Comparison of ENCODE assay signal across 23 cellular contexts in the genomic region with DNA sequence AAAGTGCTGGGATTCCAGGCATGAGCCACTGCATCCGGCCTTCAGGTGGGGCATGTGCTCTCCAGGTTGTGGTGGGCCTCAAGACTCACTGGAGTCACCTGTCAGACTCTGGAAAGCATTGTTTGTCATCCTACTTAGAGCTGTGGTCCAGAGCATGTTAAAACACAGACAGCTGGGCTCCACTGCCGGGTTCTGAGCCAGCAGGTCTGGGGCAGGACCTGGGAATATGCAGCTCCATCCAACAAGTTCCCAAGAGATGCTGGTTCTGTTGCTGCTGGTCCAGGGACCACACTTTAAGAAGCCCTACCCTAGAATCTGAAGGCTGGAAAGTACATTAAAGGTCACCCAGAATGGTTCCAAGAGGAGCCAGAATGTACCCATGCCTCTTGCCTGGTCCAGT.
DNase-seq lines count a peak whose midpoint lies in the region; ATAC-seq, FAIRE-seq and TF ChIP-seq lines count a peak whose summit lies in the region.
"Had no signal": no experiment of that assay in that cellular context is flagged by ENCODE, and none has a peak within 500 bp of the region (broad histone marks: within the 10 kb centered on the region; RNA-seq: fewer than 3 reads in every experiment).

No MANE protein-coding gene starts in this region.

- peaks cover 25% of the 10 kb centered on the region for H3F3A ChIP-seq in smooth muscle cell (ENCODE audit: low read depth)

- H3K27me3 ChIP-seq in heart right ventricle (no peaks in the 10 kb centered on the region), right atrium auricular region (no peaks in the 10 kb centered on the region), smooth muscle cell (ENCODE audit: low read depth) (no peaks in the 10 kb centered on the region)

- no peak overlapping the region for H2AFZ ChIP-seq in smooth muscle cell (ENCODE audit: low read depth)
- H2AFZ ChIP-seq: GM23248 had no signal

- DNase-seq in heart right ventricle (no peak), Right ventricle myocardium inferior (ENCODE audit: missing footprints) (no peak), right atrium auricular region (ENCODE audit: low spot score) (no peak), smooth muscle cell (lab: John Stamatoyannopoulos, UW; ENCODE audit: unreplicated experiment) (no peak), GM10266 (ENCODE audit: extremely low spot score) (no peak), HUDEP-2 (lab: John Stamatoyannopoulos, UW; ENCODE audit: unreplicated experiment in 76 of 76) (no peak), HTR-8/SVneo (ENCODE audit: insufficient read length, low spot score) (no peak)
- DNase-seq: activated T-cell treated with anti-CD3 and anti-CD28 coated beads, Interleukin-2, amount 50 U/mL, for 4 hours; effector CD4-positive, alpha-beta T cell; EL; GM23248; NCI-H1105; NCI-H2029; NCI-H69; stimulated activated CD8-positive, alpha-beta memory T cell treated with anti-CD3 and anti-CD28 coated beads, Interleukin-4, amount 100 ng/mL, for 48 hours; SW 1271; T-helper 9 cell had no signal

- TF ChIP-seq CTCF in heart right ventricle (IDR thresholded peaks at IDR 0.05) = no peak
- no peak for TF ChIP-seq CTCF in right atrium auricular region (IDR thresholded peaks at IDR 0.05)
- no peak for TF ChIP-seq CTCF in smooth muscle cell (IDR thresholded peaks at IDR 0.05; ENCODE audit: borderline replicate concordance, insufficient read depth, poor library complexity, severe bottlenecking)
- no peak for TF ChIP-seq CTCF in GM10266 (IDR thresholded peaks at IDR 0.05; ENCODE audit: control insufficient read depth, insufficient read depth, low read depth, missing control alignments)

- H3K4me2 ChIP-seq in smooth muscle cell = no peak overlapping the region

- H3K27ac ChIP-seq in heart right ventricle = peak overlapping the region in 6 of 10 donors; percentile 56 to 86 (median 70)
- peak overlapping the region; percentile 53 to 63 for H3K27ac ChIP-seq in right atrium auricular region
- peak overlapping the region; percentile 47 for H3K27ac ChIP-seq in smooth muscle cell (ENCODE audit: low read depth)
- H3K27ac ChIP-seq: GM23248, HL-60, prostate gland had no signal

- no peaks in the 10 kb centered on the region for H3K9me3 ChIP-seq in heart right ventricle
- no peaks in the 10 kb centered on the region for H3K9me3 ChIP-seq in right atrium auricular region
- no peaks in the 10 kb centered on the region for H3K9me3 ChIP-seq in smooth muscle cell (replicated peaks; ENCODE audit: low read depth)
- H3K9me3 ChIP-seq: prostate gland had no signal

- H3K4me3 ChIP-seq in heart right ventricle (no peak overlapping the region), right atrium auricular region (no peak overlapping the region), smooth muscle cell (no peak overlapping the region)
- H3K4me3 ChIP-seq: GM23248, prostate gland had no signal

- ATAC-seq in heart right ventricle = no peak
- no peak for ATAC-seq in Right ventricle myocardium inferior
- ATAC-seq in HG02884 (IDR thresholded peaks at IDR 0.05; ENCODE audit: unreplicated experiment) = no peak
- ATAC-seq: activated T-cell treated with anti-CD3 and anti-CD28 coated beads, Interleukin-2, amount 50 U/mL, for 4 hours; Panc1; WTC11 had no signal

- H4K20me1 ChIP-seq in smooth muscle cell (ENCODE audit: low read depth) = peaks cover 59% of the 10 kb centered on the region

- intact Hi-C loops in heart right ventricle (cut with DNase I) = loop anchor here in 2 of 10 donors (10.0 kb wide), 1 partner anchor 72 kb away; the partner anchor contains the start of gene GAS7 (in 2 of the 2)
- intact Hi-C loops in Right ventricle myocardium inferior (cut with DNase I) = no loop called here

- H3K79me2 ChIP-seq in smooth muscle cell (ENCODE audit: low read depth) = peaks cover 71% of the 10 kb centered on the region

- WGBS in heart right ventricle, 2 donors = 75 to 86% methylated on average over 2 of the region's 2 CpGs
- WGBS in smooth muscle cell (ENCODE audit: low lambda C conversion rate) = 97% methylated on average over 2 of the region's 2 CpGs

- H3K36me3 ChIP-seq in heart right ventricle (no peaks in the 10 kb centered on the region), right atrium auricular region (no peaks in the 10 kb centered on the region), smooth muscle cell (ENCODE audit: low read depth) (no peaks in the 10 kb centered on the region)
- H3K36me3 ChIP-seq: prostate gland had no signal

- no peak overlapping the region for H3K9ac ChIP-seq in smooth muscle cell (ENCODE audit: low read depth)
- H3K9ac ChIP-seq: GM23248 had no signal

- H3K4me1 ChIP-seq in heart right ventricle = peaks cover 15 to 97% (median 78%) of the 10 kb centered on the region in 9 donors
- H3K4me1 ChIP-seq in right atrium auricular region = peaks cover 0 to 92% of the 10 kb centered on the region in 2 donors
- peaks cover 29% of the 10 kb centered on the region for H3K4me1 ChIP-seq in smooth muscle cell (ENCODE audit: low read depth)
- H3K4me1 ChIP-seq: prostate gland had no signal

- FAIRE-seq in HTR-8/SVneo (lab: Jason Lieb, UNC) = no peak
- FAIRE-seq: GM12892 had no signal
